Comparison of ENCODE assay signal across 1 cellular context in the genomic region with DNA sequence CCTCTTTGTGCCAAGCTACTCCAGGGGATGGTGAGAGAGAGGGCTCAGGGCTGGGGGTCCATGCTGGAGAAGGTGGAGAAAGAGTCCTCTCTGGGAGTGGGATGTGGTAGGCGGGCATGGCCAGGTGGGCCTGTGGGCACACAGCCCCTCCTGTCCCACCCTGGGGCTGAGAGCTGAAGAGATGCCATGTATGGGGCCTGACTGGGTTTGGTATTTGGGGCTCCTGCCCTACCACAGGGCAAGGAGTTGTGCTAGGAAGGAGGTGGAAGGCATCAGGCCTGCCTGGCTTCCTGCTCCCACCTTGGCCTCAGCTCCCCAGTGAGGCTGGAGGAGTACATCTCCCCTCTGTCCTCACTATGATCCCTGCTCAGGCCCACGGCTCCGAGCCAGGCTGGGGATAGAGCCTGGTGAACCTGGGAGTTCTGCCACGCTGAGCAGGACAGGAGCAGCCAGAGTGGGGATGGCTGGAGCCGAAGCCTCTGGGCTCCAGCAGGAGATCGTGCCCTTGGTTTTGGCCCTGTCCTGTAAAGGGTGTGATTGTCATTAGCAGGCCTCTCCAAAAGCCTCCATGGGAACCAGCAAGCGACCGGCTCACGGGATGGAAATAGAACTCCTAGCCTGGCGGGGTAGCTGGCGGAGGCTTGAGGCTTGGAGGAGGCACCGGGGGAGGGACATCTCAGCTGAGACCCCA.
TF ChIP-seq lines count a peak whose summit lies in the region.

No MANE protein-coding gene starts in this region.

TF ChIP-seq in WTC11, 78 proteins besides CTCF, POLR2A, EP300 and RAD21 (continued from another document):
- TF ChIP-seq, protein P1, sequence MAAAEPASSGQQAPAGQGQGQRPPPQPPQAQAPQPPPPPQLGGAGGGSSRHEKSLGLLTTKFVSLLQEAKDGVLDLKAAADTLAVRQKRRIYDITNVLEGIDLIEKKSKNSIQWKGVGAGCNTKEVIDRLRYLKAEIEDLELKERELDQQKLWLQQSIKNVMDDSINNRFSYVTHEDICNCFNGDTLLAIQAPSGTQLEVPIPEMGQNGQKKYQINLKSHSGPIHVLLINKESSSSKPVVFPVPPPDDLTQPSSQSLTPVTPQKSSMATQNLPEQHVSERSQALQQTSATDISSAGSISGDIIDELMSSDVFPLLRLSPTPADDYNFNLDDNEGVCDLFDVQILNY (CRISPR knock-in tag; IDR thresholded peaks at IDR 0.05): no peak
- TF ChIP-seq PRRX2 (CRISPR knock-in tag; IDR thresholded peaks at IDR 0.05): no peak
